ENCODE assay signal across 14 cellular contexts in genomic region chr1:161417536-161417935, GRCh38. TPM values are rescaled to one million over a fixed set of nuclear protein-coding genes. Genes with fewer than 3 reads are reported as not detected.
"Had no signal": no experiment of that assay in that cellular context is flagged by ENCODE, and none has a peak within 500 bp of the region (broad histone marks: within the 10 kb centered on the region; RNA-seq: fewer than 3 reads in every experiment).

No MANE protein-coding gene starts in this region.

RNA-seq across cellular contexts. Expression of gene CFAP126, which starts 49.9 kb away (rescaled TPM):
- total RNA-seq: activated CD4-positive, alpha-beta memory T cell treated with anti-CD3 and anti-CD28 coated beads, Interleukin-2, amount 10 ng/mL, durations not matched to agents 7 days and 5 days; activated CD4-positive, alpha-beta T cell treated with anti-CD3 and anti-CD28 coated beads for 36 hours; activated CD4-positive, alpha-beta T cell treated with anti-CD3 and anti-CD28 coated beads, Interleukin-2, amount 10 ng/mL, durations not matched to agents 7 days and 5 days; activated CD8-positive, alpha-beta memory T cell treated with anti-CD3 and anti-CD28 coated beads, Interleukin-2, amount 10 ng/mL, durations not matched to agents 7 days and 5 days; activated CD8-positive, alpha-beta T cell treated with anti-CD3 and anti-CD28 coated beads, Interleukin-2, amount 10 ng/mL, durations not matched to agents 7 days and 5 days; activated naive CD4-positive, alpha-beta T cell treated with anti-CD3 and anti-CD28 coated beads for 36 hours; activated naive CD4-positive, alpha-beta T cell treated with anti-CD3 and anti-CD28 coated beads, Interleukin-2, amount 50 U/mL, for 72 hours; activated naive CD8-positive, alpha-beta T cell treated with anti-CD3 and anti-CD28 coated beads for 36 hours; adrenal gland; aorta; astrocyte; body of pancreas; cardiac septum; WTC11 had no signal
- polyA plus RNA-seq: aorta had no signal
